1 cellular context compared by ENCODE assay signal in the genomic region with DNA sequence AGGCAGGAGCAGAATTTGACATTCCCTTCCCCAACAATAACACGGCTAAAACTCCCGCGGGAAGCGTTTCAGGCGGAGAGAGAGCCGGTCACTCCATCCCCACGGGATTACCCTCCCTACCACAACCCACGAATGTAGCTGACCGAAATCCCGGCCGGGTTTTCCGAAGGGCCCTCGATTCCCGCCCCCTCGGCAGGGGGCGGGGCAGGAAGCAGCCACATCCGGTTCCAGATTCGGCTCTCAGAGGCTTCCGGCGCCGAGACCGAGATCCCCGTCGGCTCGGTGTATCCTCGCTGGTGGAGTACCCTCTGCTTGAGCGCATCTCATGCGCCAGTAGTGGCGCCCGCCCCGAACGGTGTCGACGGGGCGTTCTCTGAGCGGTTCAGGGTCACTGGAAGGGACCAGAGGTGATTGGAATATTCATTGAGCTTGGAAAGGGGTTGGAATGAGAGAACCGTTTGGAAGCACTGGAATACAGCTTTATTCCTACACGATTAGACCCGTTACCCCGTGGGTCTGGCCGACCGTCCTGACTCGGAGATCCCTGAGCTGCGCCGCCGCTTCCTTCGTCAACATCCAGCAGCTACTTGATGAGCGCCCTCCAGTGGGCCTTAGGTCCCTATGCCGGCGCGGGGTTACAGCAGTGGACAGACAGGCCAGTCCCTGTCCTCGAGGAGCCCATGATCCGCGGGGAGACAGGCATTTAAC.
A peak's percentile ranks its signal among the peaks of the same experiment; 100 is the strongest.
TF ChIP-seq lines count a peak whose summit lies in the region.

No MANE protein-coding gene starts in this region.

TF ChIP-seq in SK-N-SH, 30 proteins besides CTCF, POLR2A, EP300 and RAD21 (continued from another document):
- TF ChIP-seq, protein P1, sequence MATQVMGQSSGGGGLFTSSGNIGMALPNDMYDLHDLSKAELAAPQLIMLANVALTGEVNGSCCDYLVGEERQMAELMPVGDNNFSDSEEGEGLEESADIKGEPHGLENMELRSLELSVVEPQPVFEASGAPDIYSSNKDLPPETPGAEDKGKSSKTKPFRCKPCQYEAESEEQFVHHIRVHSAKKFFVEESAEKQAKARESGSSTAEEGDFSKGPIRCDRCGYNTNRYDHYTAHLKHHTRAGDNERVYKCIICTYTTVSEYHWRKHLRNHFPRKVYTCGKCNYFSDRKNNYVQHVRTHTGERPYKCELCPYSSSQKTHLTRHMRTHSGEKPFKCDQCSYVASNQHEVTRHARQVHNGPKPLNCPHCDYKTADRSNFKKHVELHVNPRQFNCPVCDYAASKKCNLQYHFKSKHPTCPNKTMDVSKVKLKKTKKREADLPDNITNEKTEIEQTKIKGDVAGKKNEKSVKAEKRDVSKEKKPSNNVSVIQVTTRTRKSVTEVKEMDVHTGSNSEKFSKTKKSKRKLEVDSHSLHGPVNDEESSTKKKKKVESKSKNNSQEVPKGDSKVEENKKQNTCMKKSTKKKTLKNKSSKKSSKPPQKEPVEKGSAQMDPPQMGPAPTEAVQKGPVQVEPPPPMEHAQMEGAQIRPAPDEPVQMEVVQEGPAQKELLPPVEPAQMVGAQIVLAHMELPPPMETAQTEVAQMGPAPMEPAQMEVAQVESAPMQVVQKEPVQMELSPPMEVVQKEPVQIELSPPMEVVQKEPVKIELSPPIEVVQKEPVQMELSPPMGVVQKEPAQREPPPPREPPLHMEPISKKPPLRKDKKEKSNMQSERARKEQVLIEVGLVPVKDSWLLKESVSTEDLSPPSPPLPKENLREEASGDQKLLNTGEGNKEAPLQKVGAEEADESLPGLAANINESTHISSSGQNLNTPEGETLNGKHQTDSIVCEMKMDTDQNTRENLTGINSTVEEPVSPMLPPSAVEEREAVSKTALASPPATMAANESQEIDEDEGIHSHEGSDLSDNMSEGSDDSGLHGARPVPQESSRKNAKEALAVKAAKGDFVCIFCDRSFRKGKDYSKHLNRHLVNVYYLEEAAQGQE (IDR thresholded peaks at IDR 0.05; ENCODE audit: low read depth, low read length), result peak; percentile 36; the same call in 1 of the 2 replicates
- TF ChIP-seq, protein P2, sequence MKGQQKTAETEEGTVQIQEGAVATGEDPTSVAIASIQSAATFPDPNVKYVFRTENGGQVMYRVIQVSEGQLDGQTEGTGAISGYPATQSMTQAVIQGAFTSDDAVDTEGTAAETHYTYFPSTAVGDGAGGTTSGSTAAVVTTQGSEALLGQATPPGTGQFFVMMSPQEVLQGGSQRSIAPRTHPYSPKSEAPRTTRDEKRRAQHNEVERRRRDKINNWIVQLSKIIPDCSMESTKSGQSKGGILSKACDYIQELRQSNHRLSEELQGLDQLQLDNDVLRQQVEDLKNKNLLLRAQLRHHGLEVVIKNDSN (IDR thresholded peaks at IDR 0.05; ENCODE audit: borderline replicate concordance, low read depth), result no peak
- TF ChIP-seq TAF1 (IDR thresholded peaks at IDR 0.05; ENCODE audit: borderline replicate concordance, low read depth, low read length) (peak; percentile 92), YY1 (IDR thresholded peaks at IDR 0.05; ENCODE audit: low read depth) (peak; percentile 62; the same call in 1 of the 2 replicates), GABPA (IDR thresholded peaks at IDR 0.05; ENCODE audit: low read depth) (peak; percentile 80), SMC3 (IDR thresholded peaks at IDR 0.05; ENCODE audit: low read depth, low read length) (peak; percentile 36; the same call in 1 of the 2 replicates), ELF1 (IDR thresholded peaks at IDR 0.05) (peak; percentile 49; the same call in 1 of the 2 replicates), TCF12 (IDR thresholded peaks at IDR 0.05) (no peak), JUND (IDR thresholded peaks at IDR 0.05) (peak; percentile 52), POLR2AphosphoS5 (IDR thresholded peaks at IDR 0.05; ENCODE audit: low read depth, low read length) (peak; percentile 98), RCOR1 (IDR thresholded peaks at IDR 0.05; ENCODE audit: low read length) (peak; percentile 23; the same call in 1 of the 2 replicates), CHD2 (IDR thresholded peaks at IDR 0.05; ENCODE audit: low read length, partially characterized antibody) (peak; percentile 86), TEAD4 (IDR thresholded peaks at IDR 0.05; ENCODE audit: borderline replicate concordance, insufficient read depth) (0 out of 2 replicates have a peak, but pooled peaks have one; percentile 8), NFIC (IDR thresholded peaks at IDR 0.05; ENCODE audit: borderline replicate concordance) (no peak; the same call in 1 of the 2 replicates), NRF1 (IDR thresholded peaks at IDR 0.05; ENCODE audit: low read depth, low read length) (0 out of 2 replicates have a peak, but pooled peaks have one; percentile 22), MXI1 (IDR thresholded peaks at IDR 0.05; ENCODE audit: low read depth, low read length) (peak; percentile 80; the same call in 1 of the 2 replicates), SIN3A (IDR thresholded peaks at IDR 0.05; ENCODE audit: borderline replicate concordance, low read depth, low read length) (peak; percentile 86)
- TF ChIP-seq, protein P3, sequence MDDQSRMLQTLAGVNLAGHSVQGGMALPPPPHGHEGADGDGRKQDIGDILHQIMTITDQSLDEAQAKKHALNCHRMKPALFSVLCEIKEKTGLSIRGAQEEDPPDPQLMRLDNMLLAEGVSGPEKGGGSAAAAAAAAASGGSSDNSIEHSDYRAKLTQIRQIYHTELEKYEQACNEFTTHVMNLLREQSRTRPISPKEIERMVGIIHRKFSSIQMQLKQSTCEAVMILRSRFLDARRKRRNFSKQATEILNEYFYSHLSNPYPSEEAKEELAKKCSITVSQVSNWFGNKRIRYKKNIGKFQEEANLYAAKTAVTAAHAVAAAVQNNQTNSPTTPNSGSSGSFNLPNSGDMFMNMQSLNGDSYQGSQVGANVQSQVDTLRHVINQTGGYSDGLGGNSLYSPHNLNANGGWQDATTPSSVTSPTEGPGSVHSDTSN (IDR thresholded peaks at IDR 0.05), result peak; percentile 2
- TF ChIP-seq, protein P4, sequence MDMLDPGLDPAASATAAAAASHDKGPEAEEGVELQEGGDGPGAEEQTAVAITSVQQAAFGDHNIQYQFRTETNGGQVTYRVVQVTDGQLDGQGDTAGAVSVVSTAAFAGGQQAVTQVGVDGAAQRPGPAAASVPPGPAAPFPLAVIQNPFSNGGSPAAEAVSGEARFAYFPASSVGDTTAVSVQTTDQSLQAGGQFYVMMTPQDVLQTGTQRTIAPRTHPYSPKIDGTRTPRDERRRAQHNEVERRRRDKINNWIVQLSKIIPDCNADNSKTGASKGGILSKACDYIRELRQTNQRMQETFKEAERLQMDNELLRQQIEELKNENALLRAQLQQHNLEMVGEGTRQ (IDR thresholded peaks at IDR 0.05; ENCODE audit: borderline replicate concordance, low read depth, low read length), result no peak
- TF ChIP-seq, protein P5, sequence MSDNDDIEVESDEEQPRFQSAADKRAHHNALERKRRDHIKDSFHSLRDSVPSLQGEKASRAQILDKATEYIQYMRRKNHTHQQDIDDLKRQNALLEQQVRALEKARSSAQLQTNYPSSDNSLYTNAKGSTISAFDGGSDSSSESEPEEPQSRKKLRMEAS (IDR thresholded peaks at IDR 0.05; ENCODE audit: low read depth), result peak; percentile 59
- TF ChIP-seq, protein P6, sequence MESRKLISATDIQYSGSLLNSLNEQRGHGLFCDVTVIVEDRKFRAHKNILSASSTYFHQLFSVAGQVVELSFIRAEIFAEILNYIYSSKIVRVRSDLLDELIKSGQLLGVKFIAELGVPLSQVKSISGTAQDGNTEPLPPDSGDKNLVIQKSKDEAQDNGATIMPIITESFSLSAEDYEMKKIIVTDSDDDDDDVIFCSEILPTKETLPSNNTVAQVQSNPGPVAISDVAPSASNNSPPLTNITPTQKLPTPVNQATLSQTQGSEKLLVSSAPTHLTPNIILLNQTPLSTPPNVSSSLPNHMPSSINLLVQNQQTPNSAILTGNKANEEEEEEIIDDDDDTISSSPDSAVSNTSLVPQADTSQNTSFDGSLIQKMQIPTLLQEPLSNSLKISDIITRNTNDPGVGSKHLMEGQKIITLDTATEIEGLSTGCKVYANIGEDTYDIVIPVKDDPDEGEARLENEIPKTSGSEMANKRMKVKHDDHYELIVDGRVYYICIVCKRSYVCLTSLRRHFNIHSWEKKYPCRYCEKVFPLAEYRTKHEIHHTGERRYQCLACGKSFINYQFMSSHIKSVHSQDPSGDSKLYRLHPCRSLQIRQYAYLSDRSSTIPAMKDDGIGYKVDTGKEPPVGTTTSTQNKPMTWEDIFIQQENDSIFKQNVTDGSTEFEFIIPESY (IDR thresholded peaks at IDR 0.05; ENCODE audit: borderline replicate concordance, low read depth), result 0 out of 2 replicates have a peak, but pooled peaks have one; percentile 42
